Comparison of ENCODE assay signal across 8 cellular contexts in the genomic region with DNA sequence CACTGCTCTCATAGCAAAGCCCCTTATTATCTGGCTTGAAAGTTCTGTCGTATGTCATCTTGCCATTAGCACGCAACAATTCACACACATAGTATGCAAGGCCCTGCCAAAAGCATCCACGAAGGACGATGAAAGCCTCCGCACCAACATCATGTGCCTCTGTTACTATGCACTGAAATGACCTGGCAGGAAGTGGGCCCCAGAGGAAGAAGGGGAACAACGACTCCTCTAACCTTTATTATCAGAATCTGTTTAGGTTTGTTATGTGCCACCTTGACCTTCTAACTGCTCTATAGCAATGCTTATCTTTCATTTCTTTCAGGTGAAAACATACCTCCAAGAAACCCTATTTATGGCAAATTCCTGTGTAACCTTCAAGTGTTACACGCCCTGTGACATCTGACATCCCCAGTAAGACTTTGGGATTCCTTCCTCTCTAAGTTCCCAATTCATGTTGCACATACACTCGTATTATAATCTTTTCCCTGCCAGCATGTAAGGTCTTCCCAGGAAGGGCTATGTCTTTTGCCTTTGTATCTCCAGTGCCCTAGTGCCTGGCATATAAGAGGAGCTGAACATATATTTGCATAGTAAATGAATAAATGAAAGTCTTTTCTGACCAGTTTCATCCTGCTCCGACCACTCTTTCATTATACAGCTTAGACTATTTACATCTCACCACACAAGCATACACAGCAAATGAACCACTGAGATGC. TPM values are rescaled to one million over a fixed set of nuclear protein-coding genes. Genes with fewer than 3 reads are reported as not detected.
DNase-seq lines count a peak whose midpoint lies in the region; ATAC-seq, FAIRE-seq and TF ChIP-seq lines count a peak whose summit lies in the region.

No MANE protein-coding gene starts in this region.

- H3K27ac ChIP-seq in PC-3 (ENCODE audit: low read length): peak overlapping the region; percentile 88
- H3K27ac ChIP-seq in GM12878 (ENCODE audit: control insufficient read depth, insufficient read depth): peak overlapping the region; percentile 95

- H3K4me3 ChIP-seq in PC-3 (ENCODE audit: low read length): no peak overlapping the region
- H3K4me3 ChIP-seq in GM12878: peak overlapping the region; percentile 24; the same call in 1 of the 2 replicates

- H3K9ac ChIP-seq in PC-3 (ENCODE audit: low read length) (peak overlapping the region; percentile 19), GM12878 (ENCODE audit: control insufficient read depth, insufficient read depth, low read length) (peak overlapping the region; percentile 62)

- no peak for DNase-seq in PC-3
- peak; percentile 63 for DNase-seq in GM12878 (ENCODE audit: low read depth, low spot score)
- peak; percentile 52 to 60 (median 53) for DNase-seq in stimulated activated CD4-positive, alpha-beta T cell treated with anti-CD3 and anti-CD28 coated beads, Interleukin-12 subunit alpha, Interleukin-12 subunit beta, amount 100 ng/mL, for 48 hours (ENCODE audit: low read depth in 2 of 3, low spot score in 1 of 3)
- DNase-seq in G401 (ENCODE audit: low spot score): no peak
- no peak for DNase-seq in islet precursor cell
- no peak for DNase-seq in HuH-7.5 (ENCODE audit: low spot score)

- in situ Hi-C loops in GM12878 (cut with MboI) (no loop called here), G401 (cut with HindIII; ENCODE audit: low sequenced_read_pairs) (no loop called here)

- FAIRE-seq in GM12878 (lab: Jason Lieb, UNC): peak; percentile 52

- under 1% methylated on average over 9 of the region's 9 CpGs for WGBS in GM12878 (ENCODE audit: insufficient coverage, insufficient replicate concordance, low lambda C conversion rate, missing lambda C conversion rate)

- H3K4me2 ChIP-seq in PC-3 (ENCODE audit: low read length): peak overlapping the region; percentile 53
- peak overlapping the region; percentile 91 for H3K4me2 ChIP-seq in GM12878 (ENCODE audit: control insufficient read depth, insufficient read depth)

- H3K9me3 ChIP-seq in PC-3 (ENCODE audit: low read length) (no peaks in the 10 kb centered on the region), GM12878 (replicated peaks; ENCODE audit: control insufficient read depth, insufficient read depth, low read length) (no peaks in the 10 kb centered on the region)

- SMC1A ChIA-PET in GM12878 (lab: Charles Lee; ENCODE audit: uncharacterized antibody, unreplicated experiment): interaction anchor here (0.8 to 8.9 kb wide), 16 partner anchors 9 to 57 kb away, joined by 3 to 59 read pairs (median 5); no protein-coding TSS in a partner anchor

- TF ChIP-seq CTCF in PC-3 (conservative IDR thresholded peaks at IDR 0.05; ENCODE audit: low read depth, low read length): no peak
- no peak for TF ChIP-seq CTCF in GM12878 (IDR thresholded peaks at IDR 0.05 in 2 of 3, conservative IDR thresholded peaks at IDR 0.05 in 1 of 3; ENCODE audit: control insufficient read depth in 2 of 3, extremely low read depth in 1 of 3, insufficient read depth in 1 of 3, low read depth in 3 of 3, low read length in 3 of 3)

- RAD21 ChIA-PET in GM12878 (lab: Charles Lee; ENCODE audit: unreplicated experiment): interaction anchor here (0.6 to 3.5 kb wide), 9 partner anchors 13 to 48 kb away, joined by 3 to 21 read pairs (median 3); no protein-coding TSS in a partner anchor

- no peaks in the 10 kb centered on the region for H4K20me1 ChIP-seq in PC-3 (ENCODE audit: low read length)
- H4K20me1 ChIP-seq in GM12878 (ENCODE audit: control insufficient read depth, insufficient read depth): no peaks in the 10 kb centered on the region

- CTCF ChIA-PET in PC-3 (lab: Charles Lee) (interaction anchor here (1.0 kb wide), 1 partner anchor 9 kb away, joined by 4 read pairs; no protein-coding TSS in a partner anchor), GM12878 (lab: Yijun Ruan, JAX) (interaction anchor here (0.9 to 3.8 kb wide), 5 partner anchors 13 to 43 kb away, joined by 3 to 15 read pairs (median 4); no protein-coding TSS in a partner anchor)

- peak; percentile 70 for TF ChIP-seq POLR2A in GM12878 (IDR thresholded peaks at IDR 0.05; ENCODE audit: low read depth, low read length)

- no peaks in the 10 kb centered on the region for H3K9me2 ChIP-seq in PC-3 (replicated peaks; ENCODE audit: low read length)

- H3K79me2 ChIP-seq in PC-3 (ENCODE audit: low read length) (no peaks in the 10 kb centered on the region), GM12878 (ENCODE audit: control insufficient read depth, insufficient read depth, low read length) (no peaks in the 10 kb centered on the region)

- peak; percentile 20 to 55; a peak in 3 of 4 replicates for TF ChIP-seq EP300 in GM12878 (IDR thresholded peaks at IDR 0.05; ENCODE audit: borderline replicate concordance in 1 of 2, control insufficient read depth in 1 of 2, low read depth in 2 of 2, low read length in 2 of 2)

- ATAC-seq in GM18861 (IDR thresholded peaks at IDR 0.05; ENCODE audit: unreplicated experiment) (peak; percentile 92), HG02759 (IDR thresholded peaks at IDR 0.05; ENCODE audit: unreplicated experiment) (peak; percentile 85), PC-3 (no peak), GM12878 (peak; percentile 92)

- no peaks in the 10 kb centered on the region for H3F3A ChIP-seq in PC-3 (ENCODE audit: low read length, unreplicated experiment)

- intact Hi-C loops in PC-3 (cut with micrococcal nuclease): loop anchor here (2.0 kb wide), 1 partner anchor 41 kb away; a partner anchor contains a TSS
- intact Hi-C loops in GM12878 (cut with micrococcal nuclease; ENCODE audit: unreplicated experiment): no loop called here

- H2AFZ ChIP-seq in PC-3 (ENCODE audit: low read length): no peak overlapping the region
- peak overlapping the region; percentile 83 for H2AFZ ChIP-seq in GM12878 (ENCODE audit: control insufficient read depth, low read depth, low read length)

- POLR2A ChIA-PET in PC-3 (lab: Charles Lee; ENCODE audit: unreplicated experiment) (interaction anchor here (0.5 kb wide), 1 partner anchor 802 kb away, joined by 5 read pairs; no protein-coding TSS in a partner anchor), GM12878 (lab: Charles Lee) (interaction anchor here (1.0 to 2.8 kb wide), 4 partner anchors 9 to 26 kb away, joined by 3 to 11 read pairs (median 6); no protein-coding TSS in a partner anchor)

- H3K27me3 ChIP-seq in PC-3 (ENCODE audit: low read length) (no peaks in the 10 kb centered on the region), GM12878 (replicated peaks in 1 of 2; ENCODE audit: control insufficient read depth in 2 of 2, insufficient read depth in 2 of 2, low read length in 1 of 2) (no peaks in the 10 kb centered on the region)

- peaks cover 30% of the 10 kb centered on the region for H3K4me1 ChIP-seq in PC-3 (ENCODE audit: insufficient read depth, low read length)
- H3K4me1 ChIP-seq in GM12878 (ENCODE audit: control insufficient read depth, insufficient read depth, low read length): peaks cover 19% of the 10 kb centered on the region

- BruUV-seq in PC-3 (replicated peaks; lab: Mats Ljungman, UMichigan) (no TSS peak), GM12878 (replicated peaks; lab: Mats Ljungman, UMichigan) (no TSS peak)

- TF ChIP-seq RAD21 in GM12878 (IDR thresholded peaks at IDR 0.05; ENCODE audit: insufficient read depth, low read depth, low read length): no peak

- H3K36me3 ChIP-seq in PC-3 (ENCODE audit: low read depth, low read length) (no peaks in the 10 kb centered on the region), GM12878 (ENCODE audit: control insufficient read depth in 2 of 2, insufficient read depth in 2 of 2, low read length in 1 of 2) (no peaks in the 10 kb centered on the region)

TF ChIP-seq in GM12878, 131 proteins besides CTCF, POLR2A, EP300 and RAD21 (continues in another document):
- TF ChIP-seq PML (IDR thresholded peaks at IDR 0.05; ENCODE audit: low read length): peak; percentile 78
- no peak for TF ChIP-seq STAT3 (IDR thresholded peaks at IDR 0.05; ENCODE audit: low read depth, low read length)
- no peak for TF ChIP-seq STAT1 (conservative IDR thresholded peaks at IDR 0.05)

RNA-seq across cellular contexts. Expression of a gene that starts 7.0 kb away (rescaled TPM):
- total RNA-seq in PC-3 (2014; rRNA removed) (188 and 272 TPM in 2 replicates), GM12878 (2014; rRNA removed) (321 and 329 TPM in 2 replicates), GM12878 (2014; rRNA removed; fragmentation: Illumina TruSeq; extraction: Trizol) (278 and 282 TPM in 2 replicates), GM12878 (2021) (254 and 267 TPM in 2 replicates)
- total RNA-seq in GM12878 (2013; cell fraction: nucleolus; rRNA removed): 299 and 306 TPM in 2 replicates
- 211 TPM for polyA plus RNA-seq in GM12878 (2011; ENCODE audit: low read depth)
- polyA plus RNA-seq in GM12878 (2011; rRNA removed) (236 and 300 TPM in 2 replicates), GM12878 (2014; fragmentation: Illumina TruSeq; extraction: Trizol) (290 and 321 TPM in 2 replicates), GM12878 (2014; fragmentation: Nextera tagmentation; extraction: Ambion mirVana) (100 to 1,000 TPM; 409 to 471 TPM), GM12878 (2014; rRNA removed) (281 and 302 TPM in 2 replicates), GM12878 (2016; fragmentation: Nextera tagmentation; extraction: Ambion mirVana) (100 to 1,000 TPM; 584 to 590 TPM)
- polyA plus RNA-seq in GM12878 (2011; cell fraction: cytosol; rRNA removed): 110 and 117 TPM in 2 replicates
- polyA plus RNA-seq in GM12878 (2011; cell fraction: nucleus; rRNA removed): 87.7 and 96.6 TPM in 2 replicates
- polyA plus RNA-seq in GM12878 (2012): 189 and 202 TPM in 2 replicates
- polyA minus RNA-seq in GM12878 (2011; rRNA and poly(A)+ RNA removed): 68.0 and 81.6 TPM in 2 replicates
- polyA minus RNA-seq in GM12878 (2011; cell fraction: cytosol; rRNA and poly(A)+ RNA removed): 19.5 and 28.3 TPM in 2 replicates
- 85.4 and 121 TPM in 2 replicates for polyA minus RNA-seq in GM12878 (2011; cell fraction: nucleus; rRNA and poly(A)+ RNA removed)
- 221 and 286 TPM in 2 replicates for total RNA-seq in G401 (2014; rRNA removed; shearing (Covaris generic))

RNA-seq across cellular contexts. Expression of a gene that starts 41.1 kb away (rescaled TPM):
- total RNA-seq in PC-3 (2014; rRNA removed) (14.5 and 19.1 TPM in 2 replicates), GM12878 (2014; rRNA removed) (18.6 and 22.1 TPM in 2 replicates), GM12878 (2014; rRNA removed; fragmentation: Illumina TruSeq; extraction: Trizol) (30.4 and 33.2 TPM in 2 replicates), GM12878 (2021) (30.6 and 34.4 TPM in 2 replicates)
- total RNA-seq in GM12878 (2013; cell fraction: nucleolus; rRNA removed): 66.1 and 85.1 TPM in 2 replicates
- polyA plus RNA-seq in GM12878 (2011; ENCODE audit: low read depth): 9.0 TPM
- polyA plus RNA-seq in GM12878 (2011; rRNA removed) (11.5 and 18.3 TPM in 2 replicates), GM12878 (2014; fragmentation: Illumina TruSeq; extraction: Trizol) (20.2 and 23.9 TPM in 2 replicates), GM12878 (2014; fragmentation: Nextera tagmentation; extraction: Ambion mirVana) (10 to 100 TPM; 20.0 to 20.3 TPM), GM12878 (2014; rRNA removed) (5.9 and 7.3 TPM in 2 replicates), GM12878 (2016; fragmentation: Nextera tagmentation; extraction: Ambion mirVana) (10 to 100 TPM; 40.9 to 45.7 TPM)
- polyA plus RNA-seq in GM12878 (2011; cell fraction: cytosol; rRNA removed): 2.4 and 3.1 TPM in 2 replicates
- 16.5 and 21.3 TPM in 2 replicates for polyA plus RNA-seq in GM12878 (2011; cell fraction: nucleus; rRNA removed)
- polyA plus RNA-seq in GM12878 (2012): 20.4 and 26.0 TPM in 2 replicates
- polyA minus RNA-seq in GM12878 (2011; rRNA and poly(A)+ RNA removed): 36.3 and 78.0 TPM in 2 replicates
- 27.7 and 29.5 TPM in 2 replicates for polyA minus RNA-seq in GM12878 (2011; cell fraction: cytosol; rRNA and poly(A)+ RNA removed)
- 27.1 and 40.9 TPM in 2 replicates for polyA minus RNA-seq in GM12878 (2011; cell fraction: nucleus; rRNA and poly(A)+ RNA removed)
- 3.3 and 7.9 TPM in 2 replicates for total RNA-seq in G401 (2014; rRNA removed; shearing (Covaris generic))

Comparison
In these comparisons a context has a peak if more than half of its experiments do, and no peak if none do; other contexts are left out.
1. DNase-seq: peak in GM12878 (single experiment) and stimulated activated CD4-positive, alpha-beta T cell treated with anti-CD3 and anti-CD28 coated beads, Interleukin-12 subunit alpha, Interleukin-12 subunit beta, amount 100 ng/mL, for 48 hours (3 of 3); none in PC-3 (single experiment), G401 (single experiment), islet precursor cell (single experiment) and HuH-7.5 (single experiment).